In genomic region chr6:56709650-56710049, GRCh38 we compare ENCODE assay signal across 2 cellular contexts.
TF ChIP-seq lines count a peak whose summit lies in the region.

No MANE protein-coding gene starts in this region.

TF ChIP-seq in A549, 52 proteins besides CTCF, POLR2A, EP300 and RAD21 (continued from another document):
- TF ChIP-seq MAZ (IDR thresholded peaks at IDR 0.05; ENCODE audit: borderline replicate concordance, low read depth, low read length) (no peak), NPAS2 (CRISPR knock-in tag; IDR thresholded peaks at IDR 0.05; ENCODE audit: borderline replicate concordance) (no peak), TFCP2L1 (CRISPR knock-in tag; IDR thresholded peaks at IDR 0.05) (no peak), ATOH8 (CRISPR knock-in tag; IDR thresholded peaks at IDR 0.05; ENCODE audit: low read depth) (no peak)

TF ChIP-seq in HCT116, 20 proteins besides CTCF, POLR2A, EP300 and RAD21 (continued from another document):
- TF ChIP-seq REST (IDR thresholded peaks at IDR 0.05; ENCODE audit: low read depth) = no peak
- TF ChIP-seq EZH2 (IDR thresholded peaks at IDR 0.05) = no peak
- no peak for TF ChIP-seq POLR2AphosphoS5 (IDR thresholded peaks at IDR 0.05; ENCODE audit: low read depth, low read length)
- no peak for TF ChIP-seq SRF (IDR thresholded peaks at IDR 0.05; ENCODE audit: low read depth)
- TF ChIP-seq FOSL1 (IDR thresholded peaks at IDR 0.05; ENCODE audit: low read depth) = no peak
- no peak for TF ChIP-seq ZFX (IDR thresholded peaks at IDR 0.05)
- TF ChIP-seq ATF3 (IDR thresholded peaks at IDR 0.05) = no peak
- TF ChIP-seq ZNF274 (IDR thresholded peaks at IDR 0.05; ENCODE audit: low read depth, low read length) = no peak
- no peak for TF ChIP-seq YY1 (IDR thresholded peaks at IDR 0.05; ENCODE audit: extremely low read depth, insufficient replicate concordance, low read depth, low read length)
- TF ChIP-seq EGR1 (IDR thresholded peaks at IDR 0.05; ENCODE audit: low read depth) = no peak
- no peak for TF ChIP-seq JUND (IDR thresholded peaks at IDR 0.05)
- no peak for TF ChIP-seq ZBTB33 (IDR thresholded peaks at IDR 0.05; ENCODE audit: extremely low read depth, insufficient replicate concordance, low read length)
- no peak for TF ChIP-seq MAX (IDR thresholded peaks at IDR 0.05)
- TF ChIP-seq TCF7L2 (IDR thresholded peaks at IDR 0.05; ENCODE audit: borderline replicate concordance, extremely low read depth, insufficient read depth, insufficient read length) = no peak
- TF ChIP-seq EZH2phosphoT487 (IDR thresholded peaks at IDR 0.05; ENCODE audit: borderline replicate concordance) = no peak
